14 cellular contexts compared by ENCODE assay signal in genomic region chr1:228001738-228002535, GRCh38. TPM values are rescaled to one million over a fixed set of nuclear protein-coding genes. Genes with fewer than 3 reads are reported as not detected.
DNase-seq lines count a peak whose midpoint lies in the region; ATAC-seq and TF ChIP-seq lines count a peak whose summit lies in the region.
"Had no signal": no experiment of that assay in that cellular context is flagged by ENCODE, and none has a peak within 500 bp of the region (broad histone marks: within the 10 kb centered on the region; RNA-seq: fewer than 3 reads in every experiment).

No MANE protein-coding gene starts in this region.

- WGBS in endodermal cell (ENCODE audit: insufficient coverage in 1 of 2, insufficient read length in 1 of 2), 2 experiments: 87 to 88% methylated on average over 9 to 15 of the region's 15 CpGs
- WGBS in prostate gland: 76% methylated on average over 15 of the region's 15 CpGs

- H3K36me3 ChIP-seq in right atrium auricular region: no peaks in the 10 kb centered on the region
- no peaks in the 10 kb centered on the region for H3K36me3 ChIP-seq in endodermal cell (ENCODE audit: control insufficient read depth, insufficient read depth, low read length)
- H3K36me3 ChIP-seq in prostate gland: no peaks in the 10 kb centered on the region
- H3K36me3 ChIP-seq: BLaER1 treated with 17β-estradiol and CSF1 and Interleukin-3, amounts not matched to agents 10 nM and 100 nM; MG63 had no signal

- H3K4me3 ChIP-seq in right atrium auricular region (no peak overlapping the region), endodermal cell (ENCODE audit: low read length) (no peak overlapping the region), prostate gland (no peak overlapping the region)
- H3K4me3 ChIP-seq: BLaER1 treated with 17β-estradiol and CSF1 and Interleukin-3, amounts not matched to agents 10 nM and 100 nM; MG63 had no signal

- no peak overlapping the region for H3K4me3 Mint-ChIP-seq in endodermal cell

- no peaks in the 10 kb centered on the region for H3K4me1 ChIP-seq in right atrium auricular region
- no peaks in the 10 kb centered on the region for H3K4me1 ChIP-seq in endodermal cell (ENCODE audit: control insufficient read depth, insufficient read depth, low read length)
- no peaks in the 10 kb centered on the region for H3K4me1 ChIP-seq in prostate gland (replicated peaks)

- H3K27me3 Mint-ChIP-seq in endodermal cell (ENCODE audit: insufficient read depth): peaks cover 89% of the 10 kb centered on the region

- no peak for TF ChIP-seq POLR2A in prostate gland (IDR thresholded peaks at IDR 0.05)

- no peaks in the 10 kb centered on the region for H3K36me3 Mint-ChIP-seq in endodermal cell (ENCODE audit: low read depth)

- H3K4me1 Mint-ChIP-seq in endodermal cell: peaks cover 6% of the 10 kb centered on the region

- H3K9me3 Mint-ChIP-seq in endodermal cell: peaks cover 15% of the 10 kb centered on the region

- H3K27me3 ChIP-seq in right atrium auricular region (peaks cover 0 to 16% of the 10 kb centered on the region in 2 donors), endodermal cell (ENCODE audit: control insufficient read depth, insufficient read depth, low read length, poor library complexity, severe bottlenecking) (peaks cover 81% of the 10 kb centered on the region), prostate gland (replicated peaks; ENCODE audit: insufficient read depth) (peaks cover 3% of the 10 kb centered on the region)

- ATAC-seq in Right ventricle myocardium inferior (no peak), HG02610 (IDR thresholded peaks at IDR 0.05; ENCODE audit: unreplicated experiment) (no peak)
- ATAC-seq: HepG2 had no signal

- TF ChIP-seq CTCF in right atrium auricular region (IDR thresholded peaks at IDR 0.05): no peak
- TF ChIP-seq CTCF in endodermal cell (conservative IDR thresholded peaks at IDR 0.05): no peak
- TF ChIP-seq CTCF in prostate gland (IDR thresholded peaks at IDR 0.05): no peak

- H3K9ac ChIP-seq in endodermal cell (ENCODE audit: extremely low read depth, low read length, poor library complexity, severe bottlenecking): no peak overlapping the region
- H3K9ac ChIP-seq: BLaER1 treated with 17β-estradiol and CSF1 and Interleukin-3, amounts not matched to agents 10 nM and 100 nM had no signal

- peaks cover 0 to 12% of the 10 kb centered on the region in 2 donors for H3K9me3 ChIP-seq in right atrium auricular region
- H3K9me3 ChIP-seq in endodermal cell (ENCODE audit: control insufficient read depth, low read length): peaks cover 6% of the 10 kb centered on the region
- H3K9me3 ChIP-seq in prostate gland: no peaks in the 10 kb centered on the region

- H3K27ac ChIP-seq in right atrium auricular region (no peak overlapping the region), endodermal cell (ENCODE audit: low read depth, low read length) (no peak overlapping the region), prostate gland (no peak overlapping the region)
- H3K27ac ChIP-seq: BLaER1 treated with 17β-estradiol and CSF1 and Interleukin-3, amounts not matched to agents 10 nM and 100 nM had no signal

- no peak overlapping the region for H3K27ac Mint-ChIP-seq in endodermal cell

- intact Hi-C loops in Right ventricle myocardium inferior (cut with DNase I) (no loop called here), posterior vena cava (cut with DNase I) (no loop called here), prostate gland (cut with DNase I) (no loop called here)

- DNase-seq in right atrium auricular region (ENCODE audit: low spot score): peak; percentile 26
- DNase-seq in Right ventricle myocardium inferior (ENCODE audit: missing footprints): no peak
- peak; percentile 37 for DNase-seq in endodermal cell
- DNase-seq in posterior vena cava (ENCODE audit: low spot score): peak; percentile 73
- DNase-seq in NCI-H187 treated with DMSO at 0.1 percent for 48 hours (lab: John Stamatoyannopoulos, UW): no peak
- DNase-seq in prostate gland (ENCODE audit: low spot score): no peak
- DNase-seq: MG63, NCI-H1092 treated with DMSO at 0.1 percent for 48 hours, NCI-H1694 treated with DMSO at 0.1 percent for 48 hours, NCI-H446, NCI-H748 treated with DMSO at 0.1 percent for 48 hours had no signal

RNA-seq across cellular contexts. Expression of gene WNT3A, which starts 4.9 kb away (rescaled TPM):
- total RNA-seq in right atrium auricular region (not detected), Right ventricle myocardium inferior (not detected), endodermal cell (under 1 TPM; 0.11 to 0.46 TPM), posterior vena cava (not detected), prostate gland (1 to 10 TPM; 2.4 to 4.8 TPM)
- 40.2 TPM for polyA plus RNA-seq in endodermal cell (2013, experiment 1 of 2)
- polyA plus RNA-seq in endodermal cell (2013, experiment 2 of 2): 36.6 TPM
- total RNA-seq: HepG2 had no signal
- polyA plus RNA-seq: HepG2 had no signal

RNA-seq across cellular contexts. Expression of gene WNT9A, which starts 54.2 kb away (rescaled TPM):
- total RNA-seq in right atrium auricular region (1 to 10 TPM in 1 of 2 donors, under 1 TPM in 1; 0.78 to 2.2 TPM), Right ventricle myocardium inferior (0.73 TPM), endodermal cell (1 to 10 TPM; 1.2 to 1.7 TPM), posterior vena cava (1 to 10 TPM; 2.7 to 3.3 TPM), prostate gland (1 to 10 TPM; 1.4 to 2.0 TPM)
- 4.7 TPM for polyA plus RNA-seq in endodermal cell (2013, experiment 1 of 2)
- polyA plus RNA-seq in endodermal cell (2013, experiment 2 of 2): 5.5 TPM
- polyA plus RNA-seq: HepG2 had no signal

Comparison
In these comparisons a context has a peak if more than half of its experiments do, and no peak if none do; other contexts are left out.
1. DNase-seq: peak in right atrium auricular region (single experiment), endodermal cell (single experiment) and posterior vena cava (single experiment); none in Right ventricle myocardium inferior (single experiment), NCI-H187 treated with DMSO at 0.1 percent for 48 hours (single experiment) and prostate gland (single experiment).